ENCODE assay signal across 13 cellular contexts in genomic region chr9:135991771-135992170, GRCh38. TPM values are rescaled to one million over a fixed set of nuclear protein-coding genes. Genes with fewer than 3 reads are reported as not detected.
DNase-seq lines count a peak whose midpoint lies in the region; ATAC-seq, FAIRE-seq and TF ChIP-seq lines count a peak whose summit lies in the region.
"Had no signal": no experiment of that assay in that cellular context is flagged by ENCODE, and none has a peak within 500 bp of the region (broad histone marks: within the 10 kb centered on the region; RNA-seq: fewer than 3 reads in every experiment).

No MANE protein-coding gene starts in this region.

- H3K27ac ChIP-seq in heart left ventricle (peak overlapping the region in 11 of 12 donors; percentile 75 to 98 (median 90)), adrenal gland (peak overlapping the region in 4 of 5 donors; percentile 83 to 91 (median 87)), transverse colon (peak overlapping the region; percentile 84 to 86 (median 84))

- no peaks in the 10 kb centered on the region for H3K36me3 Mint-ChIP-seq in nephron (ENCODE audit: low read depth)

- H3K4me1 Mint-ChIP-seq in nephron = peaks cover 9% of the 10 kb centered on the region

- no peak for ATAC-seq in heart left ventricle
- no peak for ATAC-seq in Right ventricle myocardium inferior

- no peak for FAIRE-seq in GM12892 (lab: Jason Lieb, UNC)
- FAIRE-seq: D721Med, H54 had no signal

- H3K9me3 Mint-ChIP-seq in nephron = no peaks in the 10 kb centered on the region

- TF ChIP-seq EP300 in transverse colon (IDR thresholded peaks at IDR 0.05; ENCODE audit: low read depth) = no peak

- WGBS in heart left ventricle, 4 donors = 87 to 94% (median 89%) methylated on average over 18 of the region's 18 CpGs
- 71 to 83% (median 77%) methylated on average over 18 of the region's 18 CpGs for WGBS in adrenal gland, 4 donors
- 73 to 89% methylated on average over 9 to 18 of the region's 18 CpGs for WGBS in transverse colon (ENCODE audit: low coverage in 1 of 2), 2 donors

- TF ChIP-seq CTCF in heart left ventricle (IDR thresholded peaks at IDR 0.05) (no peak), adrenal gland (IDR thresholded peaks at IDR 0.05) (no peak), nephron (IDR thresholded peaks at IDR 0.05; ENCODE audit: unreplicated experiment in 3 of 3) (no peak), transverse colon (IDR thresholded peaks at IDR 0.05) (no peak)

- H3K36me3 ChIP-seq in heart left ventricle = no peaks in the 10 kb centered on the region
- H3K36me3 ChIP-seq in adrenal gland (replicated peaks in 1 of 2) = no peaks in the 10 kb centered on the region
- H3K36me3 ChIP-seq in transverse colon = no peaks in the 10 kb centered on the region

- H3K4me3 ChIP-seq in heart left ventricle (peak overlapping the region in 1 of 12 donors; percentile 55), adrenal gland (no peak overlapping the region), transverse colon (no peak overlapping the region)

- no peaks in the 10 kb centered on the region for H3K27me3 Mint-ChIP-seq in nephron (ENCODE audit: low read depth)

- H3K27ac Mint-ChIP-seq in nephron = peak overlapping the region in 2 of 3 experiments; percentile 70 to 72

- TF ChIP-seq POLR2A in heart left ventricle (IDR thresholded peaks at IDR 0.05) (no peak), adrenal gland (IDR thresholded peaks at IDR 0.05) (no peak), transverse colon (IDR thresholded peaks at IDR 0.05) (no peak), GM12892 (IDR thresholded peaks at IDR 0.05; ENCODE audit: low read depth, low read length) (no peak)

- intact Hi-C loops in heart left ventricle (cut with DNase I) = loop anchor here in 1 of 10 donors (10.0 kb wide), 1 partner anchor 53 kb away; no protein-coding TSS in a partner anchor
- intact Hi-C loops in Right ventricle myocardium inferior (cut with DNase I) = no loop called here
- intact Hi-C loops in adrenal gland (cut with DNase I) = no loop called here
- intact Hi-C loops in transverse colon (cut with DNase I; ENCODE audit: low total_unique reads) = loop anchor here (1.0 kb wide), 1 partner anchor 128 kb away; no protein-coding TSS in a partner anchor

- H3K4me3 Mint-ChIP-seq in nephron = peak overlapping the region in 2 of 3 experiments; percentile 45 to 47

- H3K4me1 ChIP-seq in heart left ventricle = peaks cover 10 to 56% (median 32%) of the 10 kb centered on the region in 12 donors
- peaks cover 18 to 37% of the 10 kb centered on the region in 2 donors for H3K4me1 ChIP-seq in adrenal gland (replicated peaks in 1 of 2)
- peaks cover 22 to 37% (median 27%) of the 10 kb centered on the region in 4 donors for H3K4me1 ChIP-seq in transverse colon

- H3K27me3 ChIP-seq in heart left ventricle = no peaks in the 10 kb centered on the region
- H3K27me3 ChIP-seq in adrenal gland = no peaks in the 10 kb centered on the region
- H3K27me3 ChIP-seq in transverse colon = peaks cover 31% of the 10 kb centered on the region

- in situ Hi-C loops in transverse colon (cut with MboI; ENCODE audit: low pct_ligation_motif_present in 1 of 4, low pct_unique_long_range_greater_than_20kb in 1 of 4, low sequenced_read_pairs in 3 of 4) = no loop called here

- DNase-seq in heart left ventricle (peak in 1 of 5 donors; percentile 26), Right ventricle myocardium inferior (ENCODE audit: missing footprints) (no peak), adrenal gland (peak in 2 of 7 donors; percentile 61 to 64), transverse colon (no peak), SW 1271 (lab: John Stamatoyannopoulos, UW) (no peak), NCI-H1694 treated with DMSO at 0.1 percent for 48 hours (lab: John Stamatoyannopoulos, UW) (no peak), GM12892 (ENCODE audit: insufficient read length) (no peak)
- DNase-seq: NCI-H446 treated with DMSO at 0.1 percent for 48 hours; stimulated activated CD4-positive, alpha-beta T cell treated with anti-CD3 and anti-CD28 coated beads, Interleukin-4, amount 100 ng/mL, for 24 hours; T-helper 1 cell had no signal

- H3K9me3 ChIP-seq in heart left ventricle = no peaks in the 10 kb centered on the region
- no peaks in the 10 kb centered on the region for H3K9me3 ChIP-seq in adrenal gland (replicated peaks in 1 of 3)
- H3K9me3 ChIP-seq in transverse colon = no peaks in the 10 kb centered on the region

RNA-seq across cellular contexts. Expression of gene UBAC1, which starts 30.6 kb away (rescaled TPM):
- total RNA-seq in heart left ventricle (100 to 1,000 TPM in 4 of 9 donors, 10 to 100 TPM in 5; 71.1 to 115 (median 87.6) TPM), Right ventricle myocardium inferior (119 TPM), adrenal gland (10 to 100 TPM; 25.5 to 51.8 (median 37.9) TPM), transverse colon (10 to 100 TPM; 42.6 to 91.9 (median 62.9) TPM)
- polyA plus RNA-seq in heart left ventricle (100 to 1,000 TPM; 100 to 140 TPM), adrenal gland (10 to 100 TPM; 20.2 to 63.3 (median 60.5) TPM)
- 28.2 TPM for polyA plus RNA-seq in GM12892 (2012; ENCODE audit: missing spikeins)
